ENCODE assay signal across 8 cellular contexts in the genomic region with DNA sequence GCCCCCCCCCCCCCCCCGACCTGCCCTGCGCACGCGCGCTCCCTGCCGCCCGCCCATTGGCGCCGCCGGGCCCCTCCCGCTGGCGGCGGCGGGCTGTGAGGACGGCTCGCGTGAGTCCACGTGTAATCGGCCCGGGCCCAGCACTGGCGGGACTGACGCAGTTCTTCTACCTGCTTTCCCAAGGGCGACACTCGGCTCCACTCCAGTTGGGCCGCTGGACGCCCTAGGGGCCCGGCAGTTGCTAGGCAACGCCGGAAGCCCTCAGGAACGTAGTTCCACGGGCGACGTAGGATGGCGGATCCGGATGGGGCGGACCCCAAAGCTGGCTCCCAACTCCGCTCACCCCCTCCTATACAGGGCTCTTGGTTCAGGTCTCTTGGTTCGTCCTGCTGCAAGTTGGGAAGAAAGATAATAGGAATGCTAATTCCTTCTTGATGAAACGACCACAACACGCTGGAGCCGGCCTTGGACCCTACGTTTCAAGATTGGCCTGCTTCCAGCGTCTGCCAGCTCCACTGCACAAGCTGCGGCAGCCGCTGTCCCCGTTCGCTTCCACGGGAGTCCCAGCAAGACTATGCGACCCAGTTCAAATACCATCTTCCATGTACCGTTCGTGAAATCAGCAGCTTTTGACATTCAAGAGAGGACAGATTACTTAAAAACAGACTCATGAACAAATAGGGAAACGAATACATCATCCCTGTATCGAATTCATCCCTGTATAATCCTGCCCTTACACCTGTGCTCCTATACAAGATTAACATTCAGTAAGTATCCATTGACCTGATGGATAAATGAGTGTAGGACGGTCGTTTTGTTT. TPM values are rescaled to one million over a fixed set of nuclear protein-coding genes. Genes with fewer than 3 reads are reported as not detected.
DNase-seq lines count a peak whose midpoint lies in the region; ATAC-seq and TF ChIP-seq lines count a peak whose summit lies in the region.

No MANE protein-coding gene starts in this region.

- H3K9me3 Mint-ChIP-seq in T-cell = no peaks in the 10 kb centered on the region
- no peaks in the 10 kb centered on the region for H3K9me3 Mint-ChIP-seq in progenitor cell of endocrine pancreas (ENCODE audit: low read depth)

- ATAC-seq in HG02798 (IDR thresholded peaks at IDR 0.05; ENCODE audit: poor library complexity, unreplicated experiment) (peak; percentile 93), T-cell (replicated peaks in 1 of 4) (peak; percentile 90 to 92 (median 91)), left ventricle myocardium superior (peak; percentile 92)

- CTCF ChIA-PET in T-cell (lab: Charles Lee) = interaction anchor here (0.6 to 1.3 kb wide), 3 partner anchors 14 to 448 kb away, joined by 5 to 10 read pairs (median 9); no protein-coding TSS in a partner anchor

- peaks cover 7% of the 10 kb centered on the region for H3K36me3 Mint-ChIP-seq in T-cell
- H3K36me3 Mint-ChIP-seq in progenitor cell of endocrine pancreas (ENCODE audit: insufficient read depth) = peaks cover 8% of the 10 kb centered on the region

- POLR2A ChIA-PET in T-cell (lab: Charles Lee) = interaction anchor here in 1 of 2 donors (0.5 to 0.8 kb wide), 3 partner anchors 29 to 486 kb away, joined by 3 read pairs; a partner anchor contains a TSS

- H3K4me1 Mint-ChIP-seq in T-cell (peaks cover 45 to 60% (median 57%) of the 10 kb centered on the region in 3 donors), progenitor cell of endocrine pancreas (ENCODE audit: low read depth) (peaks cover 27% of the 10 kb centered on the region)

- H3K27ac Mint-ChIP-seq in T-cell (peak overlapping the region; percentile 58 to 85), progenitor cell of endocrine pancreas (peak overlapping the region; percentile 98)

- TF ChIP-seq CTCF in GM13977 (IDR thresholded peaks at IDR 0.05; ENCODE audit: extremely low read depth, insufficient read depth, missing control alignments) (no peak), progenitor cell of endocrine pancreas (IDR thresholded peaks at IDR 0.05; ENCODE audit: unreplicated experiment) (no peak)

- peak overlapping the region; percentile 90 to 97 (median 90) for H3K4me3 Mint-ChIP-seq in T-cell
- peak overlapping the region; percentile 83 for H3K4me3 Mint-ChIP-seq in progenitor cell of endocrine pancreas (ENCODE audit: low read depth)

- peak; percentile 93 for DNase-seq in GM13977 (ENCODE audit: low spot score)
- DNase-seq in NCI-H1417 (lab: John Stamatoyannopoulos, UW) = peak; percentile 93 to 97 (median 95)
- peak; percentile 66 to 87 (median 75) for DNase-seq in T-cell
- DNase-seq in amniotic stem cell (lab: John Stamatoyannopoulos, UW) = peak; percentile 60
- peak; percentile 95 for DNase-seq in left ventricle myocardium superior
- peak; percentile 76 for DNase-seq in progenitor cell of endocrine pancreas (ENCODE audit: low spot score, unreplicated experiment)
- peak; percentile 89 for DNase-seq in ureter (ENCODE audit: low spot score)

- intact Hi-C loops in left ventricle myocardium superior (cut with micrococcal nuclease) = loop anchor here (5.0 kb wide), 1 partner anchor 406 kb away; no protein-coding TSS in a partner anchor

- H3K27me3 Mint-ChIP-seq in T-cell = no peaks in the 10 kb centered on the region
- H3K27me3 Mint-ChIP-seq in progenitor cell of endocrine pancreas = no peaks in the 10 kb centered on the region

- in situ Hi-C loops in GM13977 (cut with MboI; ENCODE audit: low pct_unique_long_range_greater_than_20kb, low sequenced_read_pairs, unreplicated experiment) = no loop called here

RNA-seq across cellular contexts. Expression of a gene that starts 0.4 kb away (rescaled TPM):
- total RNA-seq in T-cell (10 to 100 TPM; 30.8 to 44.0 (median 35.2) TPM), left ventricle myocardium superior (65.6 TPM), progenitor cell of endocrine pancreas (72.9 and 78.3 TPM in 2 replicates), ureter (72.3 TPM)

RNA-seq across cellular contexts. Expression of a gene that starts 25.0 kb away (rescaled TPM):
- 10 to 100 TPM; 38.9 to 52.6 (median 43.7) TPM for total RNA-seq in T-cell
- 8.5 TPM for total RNA-seq in left ventricle myocardium superior
- total RNA-seq in progenitor cell of endocrine pancreas = 14.2 and 14.8 TPM in 2 replicates
- total RNA-seq in ureter = 20.6 TPM

Comparison
In these comparisons a context has a peak if more than half of its experiments do, and no peak if none do; other contexts are left out.
1. Peak in every context shown above with its lines: DNase-seq and ATAC-seq.